19 cellular contexts compared by ENCODE assay signal in genomic region chr2:66534461-66534860, GRCh38.
A peak's percentile ranks its signal among the peaks of the same experiment; 100 is the strongest.
DNase-seq lines count a peak whose midpoint lies in the region; TF ChIP-seq lines count a peak whose summit lies in the region.
"Had no signal": no experiment of that assay in that cellular context is flagged by ENCODE, and none has a peak within 500 bp of the region (broad histone marks: within the 10 kb centered on the region; RNA-seq: fewer than 3 reads in every experiment).

No MANE protein-coding gene starts in this region.

- DNase-seq in ACHN (peak; percentile 35), SK-N-MC (ENCODE audit: low read depth, low spot score) (no peak), kidney tubule cell (ENCODE audit: low spot score) (peak; percentile 73), GM13976 (ENCODE audit: low spot score) (no peak), nucleus accumbens (lab: John Stamatoyannopoulos, UW) (no peak)
- no peak for DNase-seq in activated naive CD4-positive, alpha-beta T cell treated with Interleukin-2 at 50 U/mL for 16 hours
- no peak for DNase-seq in activated naive CD4-positive, alpha-beta T cell (lab: John Stamatoyannopoulos, UW)
- DNase-seq: C1 segment of cervical spinal cord, DMS 273 treated with DMSO at 0.1 percent for 48 hours, GF-D8, Kasumi-1, MM.1S, NCI-H1092 treated with DMSO at 0.1 percent for 48 hours, NCI-H187 treated with DMSO at 0.1 percent for 48 hours, NCI-H2171 treated with DMSO at 0.1 percent for 48 hours, NCI-H446 treated with DMSO at 0.1 percent for 48 hours, OCI-M1 had no signal

- H3K9me3 ChIP-seq in SK-N-MC (ENCODE audit: low read depth, low read length): no peaks in the 10 kb centered on the region

- H3K36me3 ChIP-seq in SK-N-MC (ENCODE audit: insufficient read depth, low read length) (peaks cover 78% of the 10 kb centered on the region), rectal smooth muscle tissue (ENCODE audit: control insufficient read depth, insufficient read depth, low read length) (no peaks in the 10 kb centered on the region)

- no peak for TF ChIP-seq CTCF in GM13976 (IDR thresholded peaks at IDR 0.05; ENCODE audit: borderline replicate concordance, control extremely low read depth, extremely low read depth, insufficient read depth, missing control alignments)

- H3K4me3 ChIP-seq in SK-N-MC (peak overlapping the region; percentile 58), rectal smooth muscle tissue (ENCODE audit: low read length) (no peak overlapping the region)

- in situ Hi-C loops in ACHN (cut with HindIII; ENCODE audit: low pct_ligation_motif_present, low pct_unique_long_range_greater_than_20kb, low sequenced_read_pairs) (no loop called here), GM13976 (cut with MboI; ENCODE audit: low sequenced_read_pairs, unreplicated experiment) (no loop called here)

- H3K27ac ChIP-seq in SK-N-MC: peak overlapping the region; percentile 93
- peak overlapping the region; percentile 7 for H3K27ac ChIP-seq in rectal smooth muscle tissue (ENCODE audit: low read depth, low read length)
- H3K27ac ChIP-seq: RWPE1 had no signal

- H3K4me1 ChIP-seq in rectal smooth muscle tissue (ENCODE audit: control insufficient read depth, insufficient read depth, low read length): peaks cover 48% of the 10 kb centered on the region

- no peaks in the 10 kb centered on the region for H3K27me3 ChIP-seq in rectal smooth muscle tissue (ENCODE audit: control insufficient read depth, insufficient read depth, low read length)

- H3K9ac ChIP-seq in SK-N-MC (ENCODE audit: insufficient read length) (peak overlapping the region; percentile 46), rectal smooth muscle tissue (ENCODE audit: low read length) (no peak overlapping the region)

Comparison
In these comparisons a context has a peak if more than half of its experiments do, and no peak if none do; other contexts are left out.
1. DNase-seq: peak in ACHN (single experiment) and kidney tubule cell (single experiment); none in SK-N-MC (single experiment), activated naive CD4-positive, alpha-beta T cell treated with Interleukin-2 at 50 U/mL for 16 hours (single experiment), activated naive CD4-positive, alpha-beta T cell (0 of 4), GM13976 (single experiment) and nucleus accumbens (0 of 56).